Comparison of ENCODE assay signal across 1 cellular context in genomic region chr20:50172347-50173013, GRCh38.
TF ChIP-seq lines count a peak whose summit lies in the region.

No MANE protein-coding gene starts in this region.

TF ChIP-seq in HepG2, 621 proteins besides CTCF, POLR2A, EP300 and RAD21 (continued from another document and continues in another):
- TF ChIP-seq ZNF512B (CRISPR knock-in tag; IDR thresholded peaks at IDR 0.05; ENCODE audit: borderline replicate concordance) (no peak; the same call in 1 of the 2 replicates), GLI4 (CRISPR knock-in tag; IDR thresholded peaks at IDR 0.05; ENCODE audit: borderline replicate concordance) (peak; percentile 93; the same call in 1 of the 2 replicates), MAFK (conservative IDR thresholded peaks at IDR 0.05 in 1 of 2, IDR thresholded peaks at IDR 0.05 in 1 of 2; ENCODE audit: low read length in 2 of 2) (no peak), POGZ (CRISPR knock-in tag; IDR thresholded peaks at IDR 0.05) (peak; percentile 84), MLLT10 (CRISPR knock-in tag; IDR thresholded peaks at IDR 0.05) (no peak), EHMT2 (IDR thresholded peaks at IDR 0.05; ENCODE audit: borderline replicate concordance, low read depth, low read length) (no peak), ZNF24 (IDR thresholded peaks at IDR 0.05) (no peak), RNF219 (CRISPR knock-in tag; IDR thresholded peaks at IDR 0.05) (no peak; the same call in 1 of the 2 replicates), IKZF4 (CRISPR knock-in tag; IDR thresholded peaks at IDR 0.05; ENCODE audit: borderline replicate concordance, low read depth, not compliant biosample characterization) (peak; percentile 85), ZNF207 (IDR thresholded peaks at IDR 0.05; ENCODE audit: borderline replicate concordance) (no peak), ZNF704 (CRISPR knock-in tag; IDR thresholded peaks at IDR 0.05; ENCODE audit: borderline replicate concordance) (peak; percentile 91; the same call in 1 of the 2 replicates), ATAD3A (CRISPR knock-in tag; IDR thresholded peaks at IDR 0.05) (peak; percentile 88), FOXK2 (IDR thresholded peaks at IDR 0.05) (no peak; the same call in 1 of the 2 replicates), ZNF580 (CRISPR knock-in tag; IDR thresholded peaks at IDR 0.05; ENCODE audit: borderline replicate concordance, low read depth) (peak; percentile 77), ZNF143 (CRISPR knock-in tag; IDR thresholded peaks at IDR 0.05) (peak; percentile 63; the same call in 1 of the 2 replicates), RAD51 (IDR thresholded peaks at IDR 0.05; ENCODE audit: borderline replicate concordance) (no peak), SPEN (CRISPR knock-in tag; IDR thresholded peaks at IDR 0.05; ENCODE audit: low read depth) (peak; percentile 97), CEBPG (CRISPR knock-in tag; IDR thresholded peaks at IDR 0.05) (peak; percentile 64), ZNF30 (CRISPR knock-in tag; IDR thresholded peaks at IDR 0.05) (peak; percentile 40; the same call in 1 of the 2 replicates), MNT (IDR thresholded peaks at IDR 0.05) (no peak), ZBTB39 (CRISPR knock-in tag; IDR thresholded peaks at IDR 0.05) (no peak; the same call in 1 of the 2 replicates), ZNF639 (CRISPR knock-in tag; conservative IDR thresholded peaks at IDR 0.05) (peak; percentile 68), PPARG (CRISPR knock-in tag; conservative IDR thresholded peaks at IDR 0.05) (peak; percentile 46; the same call in 1 of the 2 replicates), MATR3 (CRISPR knock-in tag; IDR thresholded peaks at IDR 0.05) (0 out of 2 replicates have a peak, but pooled peaks have one; percentile 56), NFE2 (CRISPR knock-in tag; IDR thresholded peaks at IDR 0.05) (no peak), BATF2 (CRISPR knock-in tag; IDR thresholded peaks at IDR 0.05) (no peak), TARDBP (CRISPR knock-in tag; IDR thresholded peaks at IDR 0.05) (peak; percentile 90), STAT6 (CRISPR knock-in tag; IDR thresholded peaks at IDR 0.05; ENCODE audit: borderline replicate concordance) (peak; percentile 66; the same call in 1 of the 2 replicates), RARA (CRISPR knock-in tag; IDR thresholded peaks at IDR 0.05) (peak; percentile 71), NR2F1 (CRISPR knock-in tag; IDR thresholded peaks at IDR 0.05) (no peak), KDM4B (CRISPR knock-in tag; IDR thresholded peaks at IDR 0.05) (peak; percentile 62; the same call in 1 of the 2 replicates), HMG20B (CRISPR knock-in tag; conservative IDR thresholded peaks at IDR 0.05) (peak; percentile 94), ZNF138 (CRISPR knock-in tag; IDR thresholded peaks at IDR 0.05; ENCODE audit: low read depth) (no peak; the same call in 1 of the 2 replicates), ZBTB46 (CRISPR knock-in tag; IDR thresholded peaks at IDR 0.05; ENCODE audit: borderline replicate concordance) (peak; percentile 93; the same call in 1 of the 2 replicates), ZNF672 (CRISPR knock-in tag; IDR thresholded peaks at IDR 0.05) (0 out of 2 replicates have a peak, but pooled peaks have one; percentile 65), NPAS2 (CRISPR knock-in tag; IDR thresholded peaks at IDR 0.05; ENCODE audit: borderline replicate concordance) (no peak), ZNF18 (CRISPR knock-in tag; IDR thresholded peaks at IDR 0.05; ENCODE audit: insufficient replicate concordance) (peak; percentile 96)
